Comparison of ENCODE assay signal across 26 cellular contexts in the genomic region with DNA sequence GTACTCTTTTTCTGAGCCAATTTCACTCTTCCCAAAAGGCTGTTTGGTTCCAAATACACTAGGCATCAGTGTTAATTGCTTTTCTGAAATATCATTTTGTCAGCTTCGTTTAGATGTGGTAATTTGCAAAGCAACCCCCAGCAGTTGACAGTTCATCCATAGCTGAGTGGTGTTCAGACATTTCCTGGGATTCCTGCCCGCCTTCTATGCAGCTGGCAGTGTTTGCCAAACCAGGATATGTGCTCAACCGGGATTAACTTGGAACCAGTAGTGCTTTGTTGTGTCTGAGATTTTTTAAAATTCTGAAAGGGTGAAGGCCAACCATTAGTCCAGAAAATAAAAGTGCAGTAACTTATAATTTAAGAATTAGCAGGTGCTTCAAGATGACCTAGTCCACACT. TPM values are rescaled to one million over a fixed set of nuclear protein-coding genes. Genes with fewer than 3 reads are reported as not detected.
DNase-seq lines count a peak whose midpoint lies in the region; ATAC-seq, FAIRE-seq and TF ChIP-seq lines count a peak whose summit lies in the region.
"Had no signal": no experiment of that assay in that cellular context is flagged by ENCODE, and none has a peak within 500 bp of the region (broad histone marks: within the 10 kb centered on the region; RNA-seq: fewer than 3 reads in every experiment).

No MANE protein-coding gene starts in this region.

- peaks cover 4 to 8% (median 8%) of the 10 kb centered on the region in 5 donors for H3K36me3 Mint-ChIP-seq in naive thymus-derived CD4-positive, alpha-beta T cell
- H3K36me3 Mint-ChIP-seq: activated naive CD4-positive, alpha-beta T cell treated with anti-CD3 and anti-CD28 coated beads, Interleukin-2, amount 10 ng/mL, durations not matched to agents 7 days and 5 days; IgD-negative memory B cell; type B pancreatic cell had no signal

- no peak overlapping the region for H2BK5ac ChIP-seq in trophoblast cell (ENCODE audit: low read depth, low read length, poor library complexity)

- H3K18ac ChIP-seq in trophoblast cell (ENCODE audit: low read length): no peak overlapping the region

- no peak overlapping the region for H3K4me3 Mint-ChIP-seq in naive thymus-derived CD4-positive, alpha-beta T cell
- H3K4me3 Mint-ChIP-seq: activated CD4-positive, alpha-beta memory T cell treated with anti-CD3 and anti-CD28 coated beads for 36 hours; activated naive CD4-positive, alpha-beta T cell treated with anti-CD3 and anti-CD28 coated beads, Interleukin-2, amount 10 ng/mL, durations not matched to agents 7 days and 5 days; CD4-positive, CD25-positive, alpha-beta regulatory T cell; HFFc6; IgD-negative memory B cell; neural crest cell; T-helper 2 cell treated with Interferon-gamma antibody and Interleukin-4, amounts not matched to agents 5 μg/mL and 100 μg/mL, for 36 hours; type B pancreatic cell had no signal

- H3K27me3 ChIP-seq in HepG2 (ENCODE audit: control insufficient read depth in 1 of 2, insufficient read depth in 2 of 2, low read length in 2 of 2) (no peaks in the 10 kb centered on the region), right lobe of liver (no peaks in the 10 kb centered on the region), heart left ventricle (no peaks in the 10 kb centered on the region), pancreas (no peaks in the 10 kb centered on the region), trophoblast cell (ENCODE audit: insufficient read depth, low read length) (no peaks in the 10 kb centered on the region)
- no peaks in the 10 kb centered on the region for H3K27me3 ChIP-seq in naive thymus-derived CD4-positive, alpha-beta T cell (ENCODE audit: control insufficient read depth in 2 of 2, insufficient read depth in 2 of 2, low read length in 2 of 2)
- H3K27me3 ChIP-seq: brain microvascular endothelial cell, gastroesophageal sphincter, sigmoid colon had no signal

- no peak overlapping the region for H4K12ac ChIP-seq in trophoblast cell (ENCODE audit: low read depth, low read length)

- no peak overlapping the region for H3K27ac ChIP-seq in HepG2 (ENCODE audit: extremely low read length, insufficient read depth, low read length)
- H3K27ac ChIP-seq in right lobe of liver: no peak overlapping the region
- peak overlapping the region in 8 of 12 donors; percentile 4 to 72 (median 55) for H3K27ac ChIP-seq in heart left ventricle
- H3K27ac ChIP-seq in pancreas: peak overlapping the region in 2 of 4 donors; percentile 33 to 53
- H3K27ac ChIP-seq in trophoblast cell (ENCODE audit: low read depth, low read length): no peak overlapping the region
- no peak overlapping the region for H3K27ac ChIP-seq in naive thymus-derived CD4-positive, alpha-beta T cell (ENCODE audit: low read depth, low read length)
- H3K27ac ChIP-seq: brain microvascular endothelial cell, gastroesophageal sphincter, PC-9, sigmoid colon had no signal

- no peak for TF ChIP-seq RAD21 in HepG2 (CRISPR knock-in tag; IDR thresholded peaks at IDR 0.05)

- no peak overlapping the region for H2AFZ ChIP-seq in HepG2 (ENCODE audit: low read length)
- H2AFZ ChIP-seq in trophoblast cell (ENCODE audit: insufficient read depth, low read length, poor library complexity): no peak overlapping the region
- H2AFZ ChIP-seq: PC-9 had no signal

- intact Hi-C loops in HepG2 (cut with micrococcal nuclease; ENCODE audit: unreplicated experiment): loop anchor here (2.0 kb wide), 1 partner anchor 194 kb away; no protein-coding TSS in a partner anchor
- intact Hi-C loops in right lobe of liver (cut with DNase I): no loop called here
- intact Hi-C loops in heart left ventricle (cut with DNase I): loop anchor here in 7 of 10 donors (2.0 to 10.0 kb wide), 9 partner anchors 190 to 408 kb away; no protein-coding TSS in a partner anchor
- intact Hi-C loops in pancreas (cut with DNase I): no loop called here
- intact Hi-C loops in naive thymus-derived CD4-positive, alpha-beta T cell (cut with micrococcal nuclease): loop anchor here in 1 of 2 donors (2.0 to 5.0 kb wide), 3 partner anchors 66 to 135 kb away; no protein-coding TSS in a partner anchor

- H3K4me3 ChIP-seq in HepG2 (replicated peaks in 1 of 3; ENCODE audit: insufficient read depth in 1 of 3, low read depth in 2 of 3, low read length in 3 of 3): no peak overlapping the region
- no peak overlapping the region for H3K4me3 ChIP-seq in right lobe of liver
- H3K4me3 ChIP-seq in heart left ventricle: no peak overlapping the region
- H3K4me3 ChIP-seq in pancreas: no peak overlapping the region
- H3K4me3 ChIP-seq in trophoblast cell (ENCODE audit: low read depth, low read length): no peak overlapping the region
- H3K4me3 ChIP-seq in naive thymus-derived CD4-positive, alpha-beta T cell (ENCODE audit: low read length): no peak overlapping the region
- H3K4me3 ChIP-seq: gastroesophageal sphincter, PC-9, sigmoid colon had no signal

- H3K9ac ChIP-seq in HepG2 (ENCODE audit: insufficient read depth, low read depth, low read length) (no peak overlapping the region), trophoblast cell (ENCODE audit: low read length) (no peak overlapping the region)

- no peak overlapping the region for H3K4ac ChIP-seq in trophoblast cell (ENCODE audit: low read depth, low read length)

- H3K9me3 Mint-ChIP-seq in naive thymus-derived CD4-positive, alpha-beta T cell: peaks cover 4 to 16% (median 9%) of the 10 kb centered on the region in 11 donors
- H3K9me3 Mint-ChIP-seq: type B pancreatic cell had no signal

- POLR2A ChIA-PET in HepG2 (lab: Yijun Ruan, JAX): interaction anchor here (1.3 kb wide), 1 partner anchor 233 kb away, joined by 3 read pairs; no protein-coding TSS in a partner anchor
- POLR2A ChIA-PET in naive thymus-derived CD4-positive, alpha-beta T cell (lab: Charles Lee): interaction anchor here (1.7 kb wide), 1 partner anchor 193 kb away, joined by 3 read pairs; no protein-coding TSS in a partner anchor

- TF ChIP-seq POLR2A in HepG2 (IDR thresholded peaks at IDR 0.05; ENCODE audit: insufficient read depth in 1 of 2, low read depth in 2 of 2, low read length in 2 of 2) (no peak), right lobe of liver (IDR thresholded peaks at IDR 0.05) (no peak), heart left ventricle (IDR thresholded peaks at IDR 0.05) (no peak)

- no peak overlapping the region for H3K14ac ChIP-seq in trophoblast cell (ENCODE audit: low read length)

- H2AK5ac ChIP-seq in trophoblast cell (ENCODE audit: low read length): no peak overlapping the region

- H2BK120ac ChIP-seq in trophoblast cell (ENCODE audit: insufficient read depth, low read length, poor library complexity): no peak overlapping the region

- H4K91ac ChIP-seq in trophoblast cell (ENCODE audit: low read depth, low read length): no peak overlapping the region

- no peak for DNase-seq in HepG2 (ENCODE audit: low spot score)
- DNase-seq in right lobe of liver: no peak
- no peak for DNase-seq in heart left ventricle
- DNase-seq in pancreas: peak in 2 of 6 donors; percentile 11 to 42
- DNase-seq in trophoblast cell: no peak
- DNase-seq in NCI-H748 (lab: John Stamatoyannopoulos, UW; ENCODE audit: unreplicated experiment): no peak
- DNase-seq in GM13976 (ENCODE audit: low spot score): no peak
- no peak for DNase-seq in naive thymus-derived CD4-positive, alpha-beta T cell
- DNase-seq: brain microvascular endothelial cell; DND-41; NCI-H2107; NCI-H510A; NK-92 treated with Interleukin-12 subunit alpha and Interleukin-12 subunit beta, amount 100 ng/mL, for 24 hours; sigmoid colon had no signal

- no peak for FAIRE-seq in HepG2 (lab: Jason Lieb, UNC)
- no peak for FAIRE-seq in pancreas (lab: Jason Lieb, UNC)
- FAIRE-seq: A204.1, endothelial cell of umbilical vein had no signal

- H3K4me2 ChIP-seq in HepG2 (ENCODE audit: low read depth, low read length): 0 out of 2 replicates have a peak overlapping the region, but pooled peaks have one; percentile 10
- H3K4me2 ChIP-seq in trophoblast cell (ENCODE audit: low read length): no peak overlapping the region
- H3K4me2 ChIP-seq: PC-9 had no signal

- peaks cover 14% of the 10 kb centered on the region for H3K9me3 ChIP-seq in HepG2 (ENCODE audit: low read length)
- no peaks in the 10 kb centered on the region for H3K9me3 ChIP-seq in right lobe of liver
- peaks cover 0 to 13% (median 0%) of the 10 kb centered on the region in 12 donors for H3K9me3 ChIP-seq in heart left ventricle
- no peaks in the 10 kb centered on the region for H3K9me3 ChIP-seq in pancreas
- peaks cover 6% of the 10 kb centered on the region for H3K9me3 ChIP-seq in trophoblast cell (ENCODE audit: insufficient read depth, low read depth, low read length)
- peaks cover 0 to 5% (median 0%) of the 10 kb centered on the region in 3 experiments for H3K9me3 ChIP-seq in naive thymus-derived CD4-positive, alpha-beta T cell (ENCODE audit: control insufficient read depth in 2 of 3, low read length in 3 of 3)
- H3K9me3 ChIP-seq: gastroesophageal sphincter had no signal

- no peaks in the 10 kb centered on the region for H4K20me1 ChIP-seq in HepG2 (ENCODE audit: insufficient read depth, low read length)

- H3K27me3 Mint-ChIP-seq in naive thymus-derived CD4-positive, alpha-beta T cell: peaks cover 0 to 4% (median 0%) of the 10 kb centered on the region in 5 donors
- H3K27me3 Mint-ChIP-seq: activated CD4-positive, alpha-beta memory T cell treated with anti-CD3 and anti-CD28 coated beads for 36 hours; CD4-positive, CD25-positive, alpha-beta regulatory T cell; IgD-negative memory B cell; type B pancreatic cell had no signal

- no peaks in the 10 kb centered on the region for H3K79me1 ChIP-seq in trophoblast cell (ENCODE audit: low read length)

- no peaks in the 10 kb centered on the region for H3K4me1 Mint-ChIP-seq in naive thymus-derived CD4-positive, alpha-beta T cell
- H3K4me1 Mint-ChIP-seq: activated naive CD4-positive, alpha-beta T cell treated with anti-CD3 and anti-CD28 coated beads, Interleukin-2, amount 10 ng/mL, durations not matched to agents 7 days and 5 days; CD4-positive, CD25-positive, alpha-beta regulatory T cell had no signal

- H2BK12ac ChIP-seq in trophoblast cell (ENCODE audit: low read length): no peak overlapping the region

- TF ChIP-seq EP300 in HepG2 (IDR thresholded peaks at IDR 0.05; ENCODE audit: low read depth in 2 of 2, low read length in 2 of 2): no peak
- no peak for TF ChIP-seq EP300 in HepG2 (CRISPR knock-in tag; IDR thresholded peaks at IDR 0.05; ENCODE audit: borderline replicate concordance)

- TF ChIP-seq CTCF in HepG2 (CRISPR knock-in tag; IDR thresholded peaks at IDR 0.05): no peak
- TF ChIP-seq CTCF in right lobe of liver (IDR thresholded peaks at IDR 0.05): no peak
- no peak for TF ChIP-seq CTCF in heart left ventricle (IDR thresholded peaks at IDR 0.05)
- TF ChIP-seq CTCF in pancreas (IDR thresholded peaks at IDR 0.05): no peak
- TF ChIP-seq CTCF in GM13976 (IDR thresholded peaks at IDR 0.05; ENCODE audit: borderline replicate concordance, control extremely low read depth, extremely low read depth, insufficient read depth, missing control alignments): no peak

- no peak overlapping the region for H3K23ac ChIP-seq in trophoblast cell (ENCODE audit: low read length)

- ATAC-seq in HepG2 (no peak), right lobe of liver (no peak), heart left ventricle (peak in 3 of 4 donors; percentile 13 to 70 (median 65)), pancreas (peak; percentile 53 to 84 (median 79))
- no peak for ATAC-seq in naive thymus-derived CD4-positive, alpha-beta T cell
- ATAC-seq: gastroesophageal sphincter had no signal

- H3K36me3 ChIP-seq in HepG2 (replicated peaks in 1 of 2; ENCODE audit: control insufficient read depth in 1 of 2, insufficient read depth in 2 of 2, low read length in 2 of 2) (no peaks in the 10 kb centered on the region), right lobe of liver (no peaks in the 10 kb centered on the region), heart left ventricle (no peaks in the 10 kb centered on the region), pancreas (no peaks in the 10 kb centered on the region), trophoblast cell (ENCODE audit: control insufficient read depth in 1 of 2, insufficient read depth in 2 of 2, low read length in 2 of 2) (no peaks in the 10 kb centered on the region)
- H3K36me3 ChIP-seq in naive thymus-derived CD4-positive, alpha-beta T cell (ENCODE audit: control insufficient read depth in 2 of 3, insufficient read depth in 3 of 3, low read length in 3 of 3): no peaks in the 10 kb centered on the region
- H3K36me3 ChIP-seq: brain microvascular endothelial cell, gastroesophageal sphincter, sigmoid colon had no signal

- no TSS peak for BruUV-seq in HepG2 (replicated peaks; lab: Mats Ljungman, UMichigan)

- H3K4me1 ChIP-seq in HepG2 (ENCODE audit: insufficient read depth, low read length) (peaks cover 66% of the 10 kb centered on the region), right lobe of liver (peaks cover 0 to 3% (median 0%) of the 10 kb centered on the region in 4 donors), heart left ventricle (peaks cover 0 to 42% (median 22%) of the 10 kb centered on the region in 12 donors), pancreas (peaks cover 6 to 11% (median 10%) of the 10 kb centered on the region in 3 donors), trophoblast cell (ENCODE audit: control insufficient read depth in 1 of 2, insufficient read depth in 2 of 2, low read length in 2 of 2) (no peaks in the 10 kb centered on the region)
- H3K4me1 ChIP-seq in naive thymus-derived CD4-positive, alpha-beta T cell (ENCODE audit: control insufficient read depth in 2 of 2, insufficient read depth in 2 of 2, low read length in 2 of 2): no peaks in the 10 kb centered on the region

- 20% methylated on average over 3 of the region's 3 CpGs for WGBS in HepG2 (ENCODE audit: low lambda C conversion rate)
- 77% methylated on average over 3 of the region's 3 CpGs for WGBS in right lobe of liver (ENCODE audit: insufficient coverage, low coverage, low lambda C conversion rate, missing lambda C conversion rate)
- 59 to 79% (median 67%) methylated on average over 3 of the region's 3 CpGs for WGBS in heart left ventricle, 4 donors
- WGBS in pancreas, 2 donors: 15 to 17% methylated on average over 3 of the region's 3 CpGs
- WGBS in trophoblast cell (ENCODE audit: extremely low coverage, insufficient coverage, insufficient read length): no CpG with 5 or more reads among the region's 3 CpGs

- in situ Hi-C loops in HepG2 (cut with HindIII; ENCODE audit: extremely low pct_ligation_motif_present, low pct_unique_long_range_greater_than_20kb): no loop called here
- in situ Hi-C loops in GM13976 (cut with MboI; ENCODE audit: low sequenced_read_pairs, unreplicated experiment): no loop called here

- H3K79me2 ChIP-seq in HepG2 (ENCODE audit: insufficient read depth, low read length): no peaks in the 10 kb centered on the region
- no peaks in the 10 kb centered on the region for H3K79me2 ChIP-seq in trophoblast cell (ENCODE audit: control insufficient read depth, insufficient read depth, low read length, poor library complexity)

- no peak overlapping the region for H4K8ac ChIP-seq in trophoblast cell (ENCODE audit: low read depth, low read length)

- H3K27ac Mint-ChIP-seq in naive thymus-derived CD4-positive, alpha-beta T cell: no peak overlapping the region
- H3K27ac Mint-ChIP-seq: activated CD4-positive, alpha-beta memory T cell treated with anti-CD3 and anti-CD28 coated beads for 36 hours; activated naive CD4-positive, alpha-beta T cell treated with anti-CD3 and anti-CD28 coated beads, Interleukin-2, amount 10 ng/mL, durations not matched to agents 7 days and 5 days; CD4-positive, CD25-positive, alpha-beta regulatory T cell; HFFc6; IgD-negative memory B cell; T-helper 2 cell treated with Interferon-gamma antibody and Interleukin-4, amounts not matched to agents 5 μg/mL and 100 μg/mL, for 36 hours; type B pancreatic cell had no signal

- CTCF ChIA-PET in HepG2 (lab: Yijun Ruan, JAX; ENCODE audit: low intra/inter-chr PET ratio, low total read pairs): no interaction called here
- CTCF ChIA-PET in naive thymus-derived CD4-positive, alpha-beta T cell (lab: Charles Lee): interaction anchor here (0.8 to 1.7 kb wide), 6 partner anchors 10 to 405 kb away, joined by 3 to 5 read pairs (median 4); no protein-coding TSS in a partner anchor

RNA-seq across cellular contexts. Expression of a gene that starts 25.2 kb away (rescaled TPM):
- total RNA-seq in HepG2 (2016; rRNA removed; fragmentation: Illumina TruSeq; extraction: Trizol) (43.5 and 75.4 TPM in 2 replicates), right lobe of liver (10 to 100 TPM; 24.0 to 39.6 (median 35.1) TPM), heart left ventricle (10 to 100 TPM; 26.7 to 49.7 (median 42.7) TPM), pancreas (10 to 100 TPM; 14.5 to 30.2 (median 23.4) TPM)
- 196 and 227 TPM in 2 replicates for total RNA-seq in HepG2 (2016; cell fraction: cytosol; rRNA removed; fragmentation: Illumina TruSeq; extraction: Trizol; ENCODE audit: low read depth)
- 44.4 and 68.0 TPM in 2 replicates for total RNA-seq in HepG2 (2016; cell fraction: insoluble cytoplasmic fraction; rRNA removed; fragmentation: Illumina TruSeq; extraction: Trizol)
- total RNA-seq in HepG2 (2016; cell fraction: membrane; rRNA removed; fragmentation: Illumina TruSeq; extraction: Trizol): 54.9 and 65.8 TPM in 2 replicates
- 58.0 and 68.3 TPM in 2 replicates for total RNA-seq in HepG2 (2016; cell fraction: nucleus; rRNA removed; fragmentation: Illumina TruSeq; extraction: Trizol)
- polyA plus RNA-seq in HepG2 (2011; rRNA removed) (32.3 and 33.6 TPM in 2 replicates), heart left ventricle (10 to 100 TPM; 11.5 to 16.3 TPM), pancreas (1 to 10 TPM; 7.0 to 10.0 TPM)
- polyA plus RNA-seq in HepG2 (2011; cell fraction: cytosol; rRNA removed): 14.1 and 18.4 TPM in 2 replicates
- 25.8 and 30.7 TPM in 2 replicates for polyA plus RNA-seq in HepG2 (2011; cell fraction: nucleus; rRNA removed)
- polyA plus RNA-seq in HepG2 (2012): 21.2 and 22.6 TPM in 2 replicates
- polyA plus RNA-seq in HepG2 (2016; cell fraction: cytosol; fragmentation: Illumina TruSeq; extraction: Trizol; ENCODE audit: low read depth): 3.1 and 4.1 TPM in 2 replicates
- polyA plus RNA-seq in HepG2 (2016; cell fraction: insoluble cytoplasmic fraction; fragmentation: Illumina TruSeq; extraction: Trizol; ENCODE audit: low read depth): 37.1 and 39.7 TPM in 2 replicates
- 7.0 and 7.1 TPM in 2 replicates for polyA plus RNA-seq in HepG2 (2016; cell fraction: membrane; fragmentation: Illumina TruSeq; extraction: Trizol; ENCODE audit: low read depth)
- polyA plus RNA-seq in HepG2 (2016; cell fraction: nucleus; fragmentation: Illumina TruSeq; extraction: Trizol; ENCODE audit: insufficient read depth, low read depth): 28.0 and 32.6 TPM in 2 replicates
- 115 and 131 TPM in 2 replicates for polyA minus RNA-seq in HepG2 (2011; rRNA and poly(A)+ RNA removed; ENCODE audit: low replicate concordance)
- 49.2 and 66.9 TPM in 2 replicates for polyA minus RNA-seq in HepG2 (2011; cell fraction: cytosol; rRNA and poly(A)+ RNA removed)
- polyA minus RNA-seq in HepG2 (2011; cell fraction: nucleus; rRNA and poly(A)+ RNA removed): 192 and 216 TPM in 2 replicates
- 23.4 and 24.4 TPM in 2 replicates for polyA plus RNA-seq in trophoblast cell (2013)
- 10 to 100 TPM; 42.0 to 69.8 (median 59.3) TPM for total RNA-seq in naive thymus-derived CD4-positive, alpha-beta T cell
- polyA plus RNA-seq in naive thymus-derived CD4-positive, alpha-beta T cell: 10 to 100 TPM; 30.8 to 36.2 TPM

Comparison
In these comparisons a context has a peak if more than half of its experiments do, and no peak if none do; other contexts are left out.
1. intact Hi-C loops: an anchor here in HepG2 (2.0 kb wide) and heart left ventricle (2.0 to 10.0 kb wide); none called in right lobe of liver and pancreas.
2. ATAC-seq: peak in heart left ventricle (3 of 4) and pancreas (4 of 4); none in HepG2 (single experiment), right lobe of liver (0 of 4) and naive thymus-derived CD4-positive, alpha-beta T cell (single experiment).
3. H3K27ac ChIP-seq: peak in heart left ventricle (8 of 12); none in HepG2 (single experiment), right lobe of liver (0 of 3), trophoblast cell (single experiment) and naive thymus-derived CD4-positive, alpha-beta T cell (single experiment).